ENCODE assay signal across 8 cellular contexts in genomic region chr1:153670859-153671622, GRCh38. TPM values are rescaled to one million over a fixed set of nuclear protein-coding genes. Genes with fewer than 3 reads are reported as not detected.
DNase-seq lines count a peak whose midpoint lies in the region; ATAC-seq and TF ChIP-seq lines count a peak whose summit lies in the region.

ILF2 (minus strand) TSS chr1:153670993; CDS start chr1:153670922, 71 bp downstream.

- peak; percentile 67 for TF ChIP-seq CTCF in foreskin keratinocyte (conservative IDR thresholded peaks at IDR 0.05)
- peak; percentile 43 for TF ChIP-seq CTCF in neural progenitor cell (IDR thresholded peaks at IDR 0.05)

- H3K36me3 Mint-ChIP-seq in neural progenitor cell: peaks cover 26% of the 10 kb centered on the region

- peak; percentile 96 for DNase-seq in GDM1 (lab: John Stamatoyannopoulos, UW)
- peak; percentile 98 to 100 for DNase-seq in HAP-1 (ENCODE audit: low spot score in 2 of 2)
- peak; percentile 98 for DNase-seq in MG63
- DNase-seq in SHP77 treated with DMSO at 0.1 percent for 48 hours (lab: John Stamatoyannopoulos, UW): peak; percentile 100
- peak; percentile 60 for DNase-seq in activated gamma-delta T cell (lab: John Stamatoyannopoulos, UW)
- DNase-seq in foreskin keratinocyte: peak; percentile 98 to 99
- peak; percentile 98 for DNase-seq in neural progenitor cell (ENCODE audit: low spot score)

- H3K36me3 ChIP-seq in HAP-1 (replicated peaks): peaks cover 38% of the 10 kb centered on the region
- peaks cover 46% of the 10 kb centered on the region for H3K36me3 ChIP-seq in MG63
- peaks cover 25% of the 10 kb centered on the region for H3K36me3 ChIP-seq in neural progenitor cell
- H3K36me3 ChIP-seq in subcutaneous abdominal adipose tissue (ENCODE audit: control insufficient read depth in 5 of 5, insufficient read depth in 5 of 5, low read length in 5 of 5): peaks cover 11 to 33% (median 32%) of the 10 kb centered on the region in 5 donors

- H3K9me3 ChIP-seq in HAP-1: no peaks in the 10 kb centered on the region
- H3K9me3 ChIP-seq in MG63: no peaks in the 10 kb centered on the region
- no peaks in the 10 kb centered on the region for H3K9me3 ChIP-seq in neural progenitor cell (ENCODE audit: low read depth)
- no peaks in the 10 kb centered on the region for H3K9me3 ChIP-seq in subcutaneous abdominal adipose tissue (ENCODE audit: control insufficient read depth in 5 of 5, low read length in 5 of 5)

- peaks cover 19% of the 10 kb centered on the region for H3K4me1 Mint-ChIP-seq in neural progenitor cell

- H3K27me3 Mint-ChIP-seq in neural progenitor cell (ENCODE audit: insufficient read depth, low read depth): no peaks in the 10 kb centered on the region

- H3K4me1 ChIP-seq in HAP-1 (no peaks in the 10 kb centered on the region), foreskin keratinocyte (peaks cover 3% of the 10 kb centered on the region), neural progenitor cell (peaks cover 11% of the 10 kb centered on the region), subcutaneous abdominal adipose tissue (ENCODE audit: control insufficient read depth in 5 of 5, insufficient read depth in 5 of 5, low read length in 5 of 5) (peaks cover 2 to 20% (median 18%) of the 10 kb centered on the region in 5 donors)

- peaks cover 46% of the 10 kb centered on the region for H3K79me2 ChIP-seq in neural progenitor cell (ENCODE audit: low read depth)

- in situ Hi-C loops in HAP-1 (cut with MboI; ENCODE audit: low sequenced_read_pairs): loop anchor here (10.0 to 25.0 kb wide), 2 partner anchors 74 to 591 kb away; partner anchors contain the start of gene HAX1

- H3K4me3 ChIP-seq in HAP-1 (peak within 1 kb of the TSS; percentile 72), MG63 (peak within 1 kb of the TSS; percentile 80), neural progenitor cell (peak within 1 kb of the TSS; percentile 82), subcutaneous abdominal adipose tissue (ENCODE audit: low read depth in 1 of 5, low read length in 5 of 5) (peak within 1 kb of the TSS; percentile 73 to 94 (median 88))

- no peaks in the 10 kb centered on the region for H3K9me3 Mint-ChIP-seq in neural progenitor cell

- H2AFZ ChIP-seq in neural progenitor cell (replicated peaks): peak within 1 kb of the TSS; percentile 85

- H3K27ac ChIP-seq in foreskin keratinocyte: peak within 1 kb of the TSS; percentile 50
- no peak within 1 kb of the TSS for H3K27ac ChIP-seq in neural progenitor cell
- peak within 1 kb of the TSS; percentile 92 for H3K27ac ChIP-seq in subcutaneous abdominal adipose tissue (ENCODE audit: low read depth, low read length)

- H3K27ac Mint-ChIP-seq in neural progenitor cell: peak within 1 kb of the TSS; percentile 94

- peak; percentile 85 for ATAC-seq in foreskin keratinocyte

- H3K9ac ChIP-seq in neural progenitor cell: peak within 1 kb of the TSS; percentile 94
- H3K9ac ChIP-seq in subcutaneous abdominal adipose tissue (ENCODE audit: low read length in 5 of 5): peak within 1 kb of the TSS; percentile 43 to 97 (median 95)

- H3F3A ChIP-seq in neural progenitor cell (ENCODE audit: low read depth): peaks cover 40% of the 10 kb centered on the region

- no peak within 1 kb of the TSS for H3K4me3 Mint-ChIP-seq in neural progenitor cell

- H3K4me2 ChIP-seq in neural progenitor cell: peak within 1 kb of the TSS; percentile 91

- H4K20me1 ChIP-seq in neural progenitor cell (ENCODE audit: low read depth): peaks cover 19% of the 10 kb centered on the region

- H3K27me3 ChIP-seq in HAP-1 (ENCODE audit: low read depth) (no peaks in the 10 kb centered on the region), MG63 (no peaks in the 10 kb centered on the region), foreskin keratinocyte (no peaks in the 10 kb centered on the region), neural progenitor cell (no peaks in the 10 kb centered on the region), subcutaneous abdominal adipose tissue (ENCODE audit: control insufficient read depth in 5 of 5, insufficient read depth in 4 of 5, low read length in 5 of 5) (no peaks in the 10 kb centered on the region)

RNA-seq across cellular contexts. Expression of gene ILF2, which starts in this region (rescaled TPM):
- total RNA-seq in MG63 (2014; rRNA removed; shearing (Covaris generic); ENCODE audit: low replicate concordance): 305 and 372 TPM in 2 replicates
- total RNA-seq in foreskin keratinocyte (248 and 264 TPM in 2 replicates), neural progenitor cell (ENCODE audit: low replicate concordance) (474 and 475 TPM in 2 replicates)
- polyA plus RNA-seq in foreskin keratinocyte: 224 and 260 TPM in 2 replicates
